2 cellular contexts compared by ENCODE assay signal in the genomic region with DNA sequence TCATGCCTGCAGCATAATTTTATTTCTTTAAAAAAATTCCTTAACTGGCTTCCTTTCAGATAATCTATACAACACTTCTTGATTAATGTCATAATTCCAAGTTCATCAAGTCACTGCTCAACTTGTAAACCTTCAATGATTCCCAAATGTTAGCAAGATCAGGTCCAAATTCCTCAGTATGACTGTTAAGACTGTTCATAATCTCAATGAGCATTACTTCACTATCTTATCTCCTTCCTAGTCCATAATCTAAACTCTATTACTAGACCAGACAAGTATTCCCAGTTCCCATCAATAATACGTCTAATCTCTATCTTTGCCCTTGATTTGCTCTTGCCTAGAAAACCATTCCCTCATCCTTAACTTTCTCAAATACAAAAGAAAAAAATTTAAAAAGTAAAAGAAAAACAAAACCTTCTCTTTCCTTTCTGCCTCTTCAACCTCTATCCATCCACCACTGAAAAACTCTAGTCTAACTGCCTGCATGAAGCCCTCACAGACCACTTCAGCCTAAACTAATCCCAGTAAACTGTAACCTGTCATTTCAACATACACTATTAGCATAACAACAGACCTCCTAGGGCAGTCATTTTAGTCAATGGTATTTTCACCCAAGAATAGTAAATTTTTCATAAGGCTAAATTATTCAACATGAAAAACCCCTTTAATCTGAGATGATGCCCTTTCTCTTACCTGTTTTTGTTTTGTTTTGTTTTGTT.
TF ChIP-seq lines count a peak whose summit lies in the region.

No MANE protein-coding gene starts in this region.

TF ChIP-seq in IMR-90, 13 proteins besides CTCF, POLR2A, EP300 and RAD21:
- TF ChIP-seq BHLHE40 (IDR thresholded peaks at IDR 0.05; ENCODE audit: low read depth, low read length): no peak
- TF ChIP-seq USF2 (IDR thresholded peaks at IDR 0.05; ENCODE audit: low read depth, low read length): no peak
- TF ChIP-seq, protein P1, sequence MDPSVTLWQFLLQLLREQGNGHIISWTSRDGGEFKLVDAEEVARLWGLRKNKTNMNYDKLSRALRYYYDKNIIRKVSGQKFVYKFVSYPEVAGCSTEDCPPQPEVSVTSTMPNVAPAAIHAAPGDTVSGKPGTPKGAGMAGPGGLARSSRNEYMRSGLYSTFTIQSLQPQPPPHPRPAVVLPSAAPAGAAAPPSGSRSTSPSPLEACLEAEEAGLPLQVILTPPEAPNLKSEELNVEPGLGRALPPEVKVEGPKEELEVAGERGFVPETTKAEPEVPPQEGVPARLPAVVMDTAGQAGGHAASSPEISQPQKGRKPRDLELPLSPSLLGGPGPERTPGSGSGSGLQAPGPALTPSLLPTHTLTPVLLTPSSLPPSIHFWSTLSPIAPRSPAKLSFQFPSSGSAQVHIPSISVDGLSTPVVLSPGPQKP (IDR thresholded peaks at IDR 0.05; ENCODE audit: borderline replicate concordance, low read depth, low read length): no peak
- no peak for TF ChIP-seq MAZ (IDR thresholded peaks at IDR 0.05; ENCODE audit: borderline replicate concordance, low read depth, low read length)
- no peak for TF ChIP-seq MAFK (IDR thresholded peaks at IDR 0.05; ENCODE audit: low read depth, low read length)
- no peak for TF ChIP-seq RFX5 (IDR thresholded peaks at IDR 0.05; ENCODE audit: low read depth, low read length)
- no peak for TF ChIP-seq SMC3 (IDR thresholded peaks at IDR 0.05; ENCODE audit: low read depth, low read length)

TF ChIP-seq in GM12878, 131 proteins besides CTCF, POLR2A, EP300 and RAD21:
- TF ChIP-seq, protein P2, sequence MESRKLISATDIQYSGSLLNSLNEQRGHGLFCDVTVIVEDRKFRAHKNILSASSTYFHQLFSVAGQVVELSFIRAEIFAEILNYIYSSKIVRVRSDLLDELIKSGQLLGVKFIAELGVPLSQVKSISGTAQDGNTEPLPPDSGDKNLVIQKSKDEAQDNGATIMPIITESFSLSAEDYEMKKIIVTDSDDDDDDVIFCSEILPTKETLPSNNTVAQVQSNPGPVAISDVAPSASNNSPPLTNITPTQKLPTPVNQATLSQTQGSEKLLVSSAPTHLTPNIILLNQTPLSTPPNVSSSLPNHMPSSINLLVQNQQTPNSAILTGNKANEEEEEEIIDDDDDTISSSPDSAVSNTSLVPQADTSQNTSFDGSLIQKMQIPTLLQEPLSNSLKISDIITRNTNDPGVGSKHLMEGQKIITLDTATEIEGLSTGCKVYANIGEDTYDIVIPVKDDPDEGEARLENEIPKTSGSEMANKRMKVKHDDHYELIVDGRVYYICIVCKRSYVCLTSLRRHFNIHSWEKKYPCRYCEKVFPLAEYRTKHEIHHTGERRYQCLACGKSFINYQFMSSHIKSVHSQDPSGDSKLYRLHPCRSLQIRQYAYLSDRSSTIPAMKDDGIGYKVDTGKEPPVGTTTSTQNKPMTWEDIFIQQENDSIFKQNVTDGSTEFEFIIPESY (IDR thresholded peaks at IDR 0.05): no peak
- TF ChIP-seq SMAD1 (IDR thresholded peaks at IDR 0.05; ENCODE audit: low read depth, partially characterized antibody): no peak
- no peak for TF ChIP-seq SIX5 (IDR thresholded peaks at IDR 0.05; ENCODE audit: low read depth, low read length, severe bottlenecking)
- TF ChIP-seq, protein P3, sequence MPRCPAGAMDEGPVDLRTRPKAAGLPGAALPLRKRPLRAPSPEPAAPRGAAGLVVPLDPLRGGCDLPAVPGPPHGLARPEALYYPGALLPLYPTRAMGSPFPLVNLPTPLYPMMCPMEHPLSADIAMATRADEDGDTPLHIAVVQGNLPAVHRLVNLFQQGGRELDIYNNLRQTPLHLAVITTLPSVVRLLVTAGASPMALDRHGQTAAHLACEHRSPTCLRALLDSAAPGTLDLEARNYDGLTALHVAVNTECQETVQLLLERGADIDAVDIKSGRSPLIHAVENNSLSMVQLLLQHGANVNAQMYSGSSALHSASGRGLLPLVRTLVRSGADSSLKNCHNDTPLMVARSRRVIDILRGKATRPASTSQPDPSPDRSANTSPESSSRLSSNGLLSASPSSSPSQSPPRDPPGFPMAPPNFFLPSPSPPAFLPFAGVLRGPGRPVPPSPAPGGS (IDR thresholded peaks at IDR 0.05; ENCODE audit: borderline replicate concordance, insufficient read depth, low read depth, low read length, poor library complexity, severe bottlenecking): no peak
- no peak for TF ChIP-seq ESRRA (IDR thresholded peaks at IDR 0.05; ENCODE audit: low read length)
- TF ChIP-seq BHLHE40 (IDR thresholded peaks at IDR 0.05; ENCODE audit: borderline replicate concordance in 1 of 2, low read depth in 2 of 2, low read length in 1 of 2): no peak
